Comparison of ENCODE assay signal across 8 cellular contexts in the genomic region with DNA sequence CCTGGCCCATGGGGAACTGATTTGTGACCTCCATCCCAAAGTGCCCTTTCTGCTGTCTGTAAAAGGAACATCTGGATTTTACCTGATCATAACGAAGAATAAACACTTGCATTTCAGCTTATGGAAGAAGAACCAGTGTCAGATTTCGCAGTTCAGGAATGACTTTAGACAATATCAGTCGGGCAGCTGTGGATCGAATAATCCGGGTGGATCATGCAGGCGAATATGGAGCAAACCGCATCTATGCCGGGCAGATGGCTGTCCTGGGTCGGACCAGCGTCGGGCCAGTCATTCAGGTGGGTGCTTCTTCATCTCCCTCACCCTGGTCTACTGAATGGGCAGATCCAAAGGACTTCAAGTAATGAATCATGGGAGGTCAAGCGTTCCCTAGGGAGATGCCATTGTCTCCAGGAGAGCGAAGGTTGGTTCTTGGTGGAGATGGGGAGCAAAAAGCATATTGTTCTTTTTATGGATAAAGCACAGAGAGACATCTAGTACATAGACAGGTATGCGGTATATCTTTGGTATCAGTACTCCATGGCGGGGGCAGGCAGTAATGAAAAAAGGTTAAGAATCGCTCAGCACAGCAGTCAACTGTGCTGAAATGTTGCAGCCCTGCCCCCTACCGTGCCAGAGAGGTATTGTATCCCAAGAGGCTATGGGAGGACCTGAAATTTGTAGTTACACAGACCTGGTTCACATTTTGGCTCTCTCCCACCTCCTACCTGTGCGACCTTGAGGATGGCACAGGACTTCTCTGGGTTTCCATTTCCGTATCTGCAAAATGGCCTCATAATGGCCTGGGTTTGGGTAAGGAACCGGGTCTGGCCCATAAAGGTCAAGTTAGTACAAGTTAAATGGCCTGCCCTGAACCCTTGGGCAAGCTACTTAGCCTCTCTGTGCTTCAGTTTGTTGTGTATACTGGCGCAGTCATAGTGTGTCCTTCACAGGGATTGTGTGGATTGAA. TPM values are rescaled to one million over a fixed set of nuclear protein-coding genes. Genes with fewer than 3 reads are reported as not detected.
A peak's percentile ranks its signal among the peaks of the same experiment; 100 is the strongest.
DNase-seq lines count a peak whose midpoint lies in the region; ATAC-seq and TF ChIP-seq lines count a peak whose summit lies in the region.

No MANE protein-coding gene starts in this region.

- H3K4me1 ChIP-seq in naive thymus-derived CD4-positive, alpha-beta T cell (ENCODE audit: control insufficient read depth in 2 of 2, insufficient read depth in 2 of 2, low read length in 2 of 2), result peaks cover 5 to 10% of the 10 kb centered on the region in 2 donors
- peaks cover 12% of the 10 kb centered on the region for H3K4me1 ChIP-seq in upper lobe of right lung

- DNase-seq in NCI-H345 (lab: John Stamatoyannopoulos, UW) (peak; percentile 21), NCI-H345 treated with DMSO at 0.1 percent for 48 hours (lab: John Stamatoyannopoulos, UW; ENCODE audit: unreplicated experiment) (no peak), NCI-H2227 treated with DMSO at 0.1 percent for 48 hours (lab: John Stamatoyannopoulos, UW) (peak; percentile 17), epithelial cell of esophagus (ENCODE audit: low read depth) (peak; percentile 74), upper lobe of right lung (peak; percentile 72)
- peak; percentile 80 for DNase-seq in activated CD8-positive, alpha-beta T cell treated with anti-CD3 and anti-CD28 coated beads for 36 hours
- DNase-seq in naive thymus-derived CD4-positive, alpha-beta T cell, result peak; percentile 18 to 60 (median 36)

- peaks cover 19% of the 10 kb centered on the region for H3K36me3 Mint-ChIP-seq in activated CD8-positive, alpha-beta T cell treated with anti-CD3 and anti-CD28 coated beads for 36 hours (ENCODE audit: low read depth)
- H3K36me3 Mint-ChIP-seq in naive thymus-derived CD4-positive, alpha-beta T cell, result peaks cover 0 to 31% (median 12%) of the 10 kb centered on the region in 5 donors

- H3K4me1 Mint-ChIP-seq in activated CD8-positive, alpha-beta T cell treated with anti-CD3 and anti-CD28 coated beads for 36 hours (ENCODE audit: low read depth), result peaks cover 5% of the 10 kb centered on the region
- peaks cover 0 to 22% (median 14%) of the 10 kb centered on the region in 7 donors for H3K4me1 Mint-ChIP-seq in naive thymus-derived CD4-positive, alpha-beta T cell

- no peak overlapping the region for H3K27ac ChIP-seq in naive thymus-derived CD4-positive, alpha-beta T cell (ENCODE audit: low read depth, low read length)
- H3K27ac ChIP-seq in upper lobe of right lung, result no peak overlapping the region

- CTCF ChIA-PET in activated CD8-positive, alpha-beta T cell treated with anti-CD3 and anti-CD28 coated beads for 36 hours (lab: Charles Lee), result interaction anchor here (0.5 to 1.2 kb wide), 8 partner anchors 8 to 289 kb away, joined by 3 to 7 read pairs (median 3); a partner anchor contains a TSS
- CTCF ChIA-PET in naive thymus-derived CD4-positive, alpha-beta T cell (lab: Charles Lee), result interaction anchor here (1.0 kb wide), 1 partner anchor 14 kb away, joined by 4 read pairs; no protein-coding TSS in a partner anchor

- H3K27ac Mint-ChIP-seq in activated CD8-positive, alpha-beta T cell treated with anti-CD3 and anti-CD28 coated beads for 36 hours, result no peak overlapping the region
- H3K27ac Mint-ChIP-seq in naive thymus-derived CD4-positive, alpha-beta T cell, result peak overlapping the region in 2 of 9 donors; percentile 1 to 19

- POLR2A ChIA-PET in activated CD8-positive, alpha-beta T cell treated with anti-CD3 and anti-CD28 coated beads for 36 hours (lab: Charles Lee), result no interaction called here
- POLR2A ChIA-PET in naive thymus-derived CD4-positive, alpha-beta T cell (lab: Charles Lee), result no interaction called here

- H3K27me3 ChIP-seq in naive thymus-derived CD4-positive, alpha-beta T cell (ENCODE audit: control insufficient read depth in 2 of 2, insufficient read depth in 2 of 2, low read length in 2 of 2), result no peaks in the 10 kb centered on the region
- no peaks in the 10 kb centered on the region for H3K27me3 ChIP-seq in upper lobe of right lung

- no peaks in the 10 kb centered on the region for H3K9me3 Mint-ChIP-seq in activated CD8-positive, alpha-beta T cell treated with anti-CD3 and anti-CD28 coated beads for 36 hours
- no peaks in the 10 kb centered on the region for H3K9me3 Mint-ChIP-seq in naive thymus-derived CD4-positive, alpha-beta T cell

- no peak overlapping the region for H3K4me3 Mint-ChIP-seq in activated CD8-positive, alpha-beta T cell treated with anti-CD3 and anti-CD28 coated beads for 36 hours
- H3K4me3 Mint-ChIP-seq in naive thymus-derived CD4-positive, alpha-beta T cell, result no peak overlapping the region

- H3K27me3 Mint-ChIP-seq in activated CD8-positive, alpha-beta T cell treated with anti-CD3 and anti-CD28 coated beads for 36 hours, result no peaks in the 10 kb centered on the region
- H3K27me3 Mint-ChIP-seq in naive thymus-derived CD4-positive, alpha-beta T cell, result no peaks in the 10 kb centered on the region

- H3K4me3 ChIP-seq in epithelial cell of esophagus (ENCODE audit: low read length) (no peak overlapping the region), upper lobe of right lung (no peak overlapping the region)
- no peak overlapping the region for H3K4me3 ChIP-seq in naive thymus-derived CD4-positive, alpha-beta T cell (ENCODE audit: low read length)

- peak; percentile 12 for ATAC-seq in activated CD8-positive, alpha-beta T cell treated with anti-CD3 and anti-CD28 coated beads for 36 hours
- ATAC-seq in naive thymus-derived CD4-positive, alpha-beta T cell, result no peak
- ATAC-seq in upper lobe of right lung (peak; percentile 46), HG03095 (IDR thresholded peaks at IDR 0.05; ENCODE audit: unreplicated experiment) (no peak)

- H3K36me3 ChIP-seq in naive thymus-derived CD4-positive, alpha-beta T cell (ENCODE audit: control insufficient read depth in 2 of 3, insufficient read depth in 3 of 3, low read length in 3 of 3), result peaks cover 0 to 22% (median 1%) of the 10 kb centered on the region in 3 experiments
- H3K36me3 ChIP-seq in upper lobe of right lung, result peaks cover 43% of the 10 kb centered on the region

- TF ChIP-seq CTCF in activated CD8-positive, alpha-beta T cell treated with anti-CD3 and anti-CD28 coated beads for 36 hours (IDR thresholded peaks at IDR 0.05), result peak; percentile 62
- TF ChIP-seq CTCF in epithelial cell of esophagus (IDR thresholded peaks at IDR 0.05; ENCODE audit: insufficient read depth, low read depth, low read length, missing control alignments) (peak; percentile 90), upper lobe of right lung (IDR thresholded peaks at IDR 0.05) (peak; percentile 72)

- intact Hi-C loops in activated CD8-positive, alpha-beta T cell treated with anti-CD3 and anti-CD28 coated beads for 36 hours (cut with micrococcal nuclease), result no loop called here
- intact Hi-C loops in naive thymus-derived CD4-positive, alpha-beta T cell (cut with micrococcal nuclease), result no loop called here
- intact Hi-C loops in upper lobe of right lung (cut with DNase I), result no loop called here

- no peaks in the 10 kb centered on the region for H3K9me3 ChIP-seq in naive thymus-derived CD4-positive, alpha-beta T cell (ENCODE audit: control insufficient read depth in 2 of 3, low read length in 3 of 3)
- H3K9me3 ChIP-seq in upper lobe of right lung, result no peaks in the 10 kb centered on the region

RNA-seq across cellular contexts. Expression of a gene that starts 4.7 kb away (rescaled TPM):
- 10 to 100 TPM; 16.9 to 19.2 TPM for total RNA-seq in activated CD8-positive, alpha-beta T cell treated with anti-CD3 and anti-CD28 coated beads for 36 hours
- 10 to 100 TPM; 16.7 to 20.4 (median 17.5) TPM for total RNA-seq in naive thymus-derived CD4-positive, alpha-beta T cell
- polyA plus RNA-seq in naive thymus-derived CD4-positive, alpha-beta T cell, result 10 to 100 TPM; 19.3 to 19.5 TPM
- 15.4 TPM for total RNA-seq in upper lobe of right lung

RNA-seq across cellular contexts. Expression of a gene that starts 41.7 kb away (rescaled TPM):
- 1 to 10 TPM; 1.3 to 1.9 TPM for total RNA-seq in activated CD8-positive, alpha-beta T cell treated with anti-CD3 and anti-CD28 coated beads for 36 hours
- total RNA-seq in naive thymus-derived CD4-positive, alpha-beta T cell, result 10 to 100 TPM in 1 of 5 experiments, 1 to 10 TPM in 1, under 1 TPM in 3; 0.49 to 14.3 (median 0.64) TPM
- not detected for polyA plus RNA-seq in naive thymus-derived CD4-positive, alpha-beta T cell
- total RNA-seq in upper lobe of right lung, result 68.9 TPM

Comparison
In these comparisons a context has a peak if more than half of its experiments do, and no peak if none do; other contexts are left out.
1. ATAC-seq: peak in activated CD8-positive, alpha-beta T cell treated with anti-CD3 and anti-CD28 coated beads for 36 hours (single experiment) and upper lobe of right lung (single experiment); none in naive thymus-derived CD4-positive, alpha-beta T cell (single experiment) and HG03095 (single experiment).
2. Peak in every context shown above with its lines, with median percentiles within 50 percentile points of each other: CTCF ChIP-seq.